In the genomic region with DNA sequence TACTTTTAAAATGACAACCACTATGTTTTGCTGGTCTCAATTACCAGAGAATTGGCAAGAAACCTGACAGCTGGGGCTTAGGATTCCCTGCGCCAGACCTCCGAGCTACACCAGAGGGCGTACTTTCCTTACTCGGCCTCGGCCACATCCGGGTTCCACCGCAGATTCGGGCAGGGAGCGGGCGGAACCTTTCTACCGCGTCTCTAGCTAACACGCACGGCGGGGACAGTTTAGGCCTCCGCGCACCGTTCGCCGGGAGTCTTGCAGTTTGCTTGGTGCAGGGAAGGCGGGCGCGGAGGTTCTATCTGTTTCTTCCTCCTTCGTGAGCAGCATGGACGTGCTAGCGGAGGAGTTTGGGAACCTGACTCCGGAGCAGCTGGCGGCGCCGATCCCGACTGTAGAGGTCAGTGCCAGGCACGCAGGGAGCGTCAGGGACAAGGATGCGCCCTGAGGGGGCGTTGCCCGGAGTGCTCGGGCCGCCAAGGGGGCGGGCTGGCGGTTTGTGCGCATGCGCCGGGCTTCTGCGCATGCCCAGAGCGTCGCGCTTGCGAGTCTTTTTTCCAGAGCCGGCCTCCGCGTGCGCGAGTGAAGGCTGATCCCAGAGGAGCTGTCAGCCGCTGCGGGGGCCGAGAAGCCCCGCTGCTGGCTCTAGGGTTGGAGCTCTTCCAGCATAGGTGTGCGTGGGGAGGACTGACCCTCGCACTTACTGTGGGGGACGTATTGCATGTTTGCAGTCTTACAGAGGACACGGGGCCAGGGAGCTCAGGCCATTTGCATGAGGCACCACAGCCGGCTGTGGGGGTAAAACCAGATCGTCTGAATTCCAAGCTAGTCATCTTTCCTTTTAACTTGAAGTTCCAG, we compare ENCODE assay signal across 1 cellular context.
TF ChIP-seq lines count a peak whose summit lies in the region.

Gene POLR3B, plus strand, starts transcription at position 200 of the 861 bp plus-strand sequence. Its CDS starts 132 bp downstream, at position 332.

TF ChIP-seq in HepG2, 621 proteins besides CTCF, POLR2A, EP300 and RAD21 (continued from another document and continues in another):
- TF ChIP-seq ZNF281 (CRISPR knock-in tag; IDR thresholded peaks at IDR 0.05; ENCODE audit: borderline replicate concordance), result peak; percentile 50
- TF ChIP-seq ZNF570 (CRISPR knock-in tag; IDR thresholded peaks at IDR 0.05; ENCODE audit: borderline replicate concordance), result 0 out of 2 replicates have a peak, but pooled peaks have one; percentile 75
- peak; percentile 53; the same call in 1 of the 2 replicates for TF ChIP-seq RCOR2 (CRISPR knock-in tag; IDR thresholded peaks at IDR 0.05)
- peak; percentile 65; the same call in 1 of the 2 replicates for TF ChIP-seq RBAK (CRISPR knock-in tag; IDR thresholded peaks at IDR 0.05)
- TF ChIP-seq ZNF124 (CRISPR knock-in tag; IDR thresholded peaks at IDR 0.05), result peak; percentile 88
- peak; percentile 86; the same call in 1 of the 2 replicates for TF ChIP-seq CREB3 (CRISPR knock-in tag; IDR thresholded peaks at IDR 0.05)
- peak; percentile 98 for TF ChIP-seq ZGPAT (CRISPR knock-in tag; IDR thresholded peaks at IDR 0.05)
- peak; percentile 73; the same call in 1 of the 2 replicates for TF ChIP-seq ZNF713 (CRISPR knock-in tag; IDR thresholded peaks at IDR 0.05)
- peak; percentile 32 for TF ChIP-seq NFYC (CRISPR knock-in tag; IDR thresholded peaks at IDR 0.05)
- no peak; the same call in 1 of the 2 replicates for TF ChIP-seq GLI4 (CRISPR knock-in tag; IDR thresholded peaks at IDR 0.05; ENCODE audit: borderline replicate concordance)
- TF ChIP-seq, protein P1, sequence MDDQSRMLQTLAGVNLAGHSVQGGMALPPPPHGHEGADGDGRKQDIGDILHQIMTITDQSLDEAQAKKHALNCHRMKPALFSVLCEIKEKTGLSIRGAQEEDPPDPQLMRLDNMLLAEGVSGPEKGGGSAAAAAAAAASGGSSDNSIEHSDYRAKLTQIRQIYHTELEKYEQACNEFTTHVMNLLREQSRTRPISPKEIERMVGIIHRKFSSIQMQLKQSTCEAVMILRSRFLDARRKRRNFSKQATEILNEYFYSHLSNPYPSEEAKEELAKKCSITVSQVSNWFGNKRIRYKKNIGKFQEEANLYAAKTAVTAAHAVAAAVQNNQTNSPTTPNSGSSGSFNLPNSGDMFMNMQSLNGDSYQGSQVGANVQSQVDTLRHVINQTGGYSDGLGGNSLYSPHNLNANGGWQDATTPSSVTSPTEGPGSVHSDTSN (CRISPR knock-in tag; IDR thresholded peaks at IDR 0.05; ENCODE audit: borderline replicate concordance), result 0 out of 2 replicates have a peak, but pooled peaks have one; percentile 31
- TF ChIP-seq ZNF557 (CRISPR knock-in tag; IDR thresholded peaks at IDR 0.05), result no peak
- peak; percentile 78; the same call in 1 of the 2 replicates for TF ChIP-seq HOXD1 (CRISPR knock-in tag; IDR thresholded peaks at IDR 0.05)
- TF ChIP-seq JUND (CRISPR knock-in tag; IDR thresholded peaks at IDR 0.05), result peak; percentile 73
- TF ChIP-seq, protein P2, sequence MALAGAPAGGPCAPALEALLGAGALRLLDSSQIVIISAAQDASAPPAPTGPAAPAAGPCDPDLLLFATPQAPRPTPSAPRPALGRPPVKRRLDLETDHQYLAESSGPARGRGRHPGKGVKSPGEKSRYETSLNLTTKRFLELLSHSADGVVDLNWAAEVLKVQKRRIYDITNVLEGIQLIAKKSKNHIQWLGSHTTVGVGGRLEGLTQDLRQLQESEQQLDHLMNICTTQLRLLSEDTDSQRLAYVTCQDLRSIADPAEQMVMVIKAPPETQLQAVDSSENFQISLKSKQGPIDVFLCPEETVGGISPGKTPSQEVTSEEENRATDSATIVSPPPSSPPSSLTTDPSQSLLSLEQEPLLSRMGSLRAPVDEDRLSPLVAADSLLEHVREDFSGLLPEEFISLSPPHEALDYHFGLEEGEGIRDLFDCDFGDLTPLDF (CRISPR knock-in tag; IDR thresholded peaks at IDR 0.05), result no peak
- TF ChIP-seq FOXK1 (CRISPR knock-in tag; IDR thresholded peaks at IDR 0.05; ENCODE audit: borderline replicate concordance, low read depth), result peak; percentile 77
- TF ChIP-seq, protein P3, sequence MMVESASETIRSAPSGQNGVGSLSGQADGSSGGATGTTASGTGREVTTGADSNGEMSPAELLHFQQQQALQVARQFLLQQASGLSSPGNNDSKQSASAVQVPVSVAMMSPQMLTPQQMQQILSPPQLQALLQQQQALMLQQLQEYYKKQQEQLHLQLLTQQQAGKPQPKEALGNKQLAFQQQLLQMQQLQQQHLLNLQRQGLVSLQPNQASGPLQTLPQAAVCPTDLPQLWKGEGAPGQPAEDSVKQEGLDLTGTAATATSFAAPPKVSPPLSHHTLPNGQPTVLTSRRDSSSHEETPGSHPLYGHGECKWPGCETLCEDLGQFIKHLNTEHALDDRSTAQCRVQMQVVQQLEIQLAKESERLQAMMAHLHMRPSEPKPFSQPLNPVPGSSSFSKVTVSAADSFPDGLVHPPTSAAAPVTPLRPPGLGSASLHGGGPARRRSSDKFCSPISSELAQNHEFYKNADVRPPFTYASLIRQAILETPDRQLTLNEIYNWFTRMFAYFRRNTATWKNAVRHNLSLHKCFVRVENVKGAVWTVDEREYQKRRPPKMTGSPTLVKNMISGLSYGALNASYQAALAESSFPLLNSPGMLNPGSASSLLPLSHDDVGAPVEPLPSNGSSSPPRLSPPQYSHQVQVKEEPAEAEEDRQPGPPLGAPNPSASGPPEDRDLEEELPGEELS (CRISPR knock-in tag; IDR thresholded peaks at IDR 0.05), result peak; percentile 65; the same call in 1 of the 2 replicates
- TF ChIP-seq XBP1 (CRISPR knock-in tag; IDR thresholded peaks at IDR 0.05), result no peak
- TF ChIP-seq ZNF564 (CRISPR knock-in tag; IDR thresholded peaks at IDR 0.05), result peak; percentile 45
- TF ChIP-seq THAP7 (CRISPR knock-in tag; IDR thresholded peaks at IDR 0.05), result peak; percentile 58; the same call in 1 of the 2 replicates
- TF ChIP-seq, protein P4, sequence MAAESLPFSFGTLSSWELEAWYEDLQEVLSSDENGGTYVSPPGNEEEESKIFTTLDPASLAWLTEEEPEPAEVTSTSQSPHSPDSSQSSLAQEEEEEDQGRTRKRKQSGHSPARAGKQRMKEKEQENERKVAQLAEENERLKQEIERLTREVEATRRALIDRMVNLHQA (CRISPR knock-in tag; IDR thresholded peaks at IDR 0.05), result peak; percentile 61; the same call in 1 of the 2 replicates
- peak; percentile 91 for TF ChIP-seq ZNF335 (CRISPR knock-in tag; IDR thresholded peaks at IDR 0.05)
- TF ChIP-seq ZNF430 (CRISPR knock-in tag; IDR thresholded peaks at IDR 0.05), result peak; percentile 91
- peak; percentile 70 for TF ChIP-seq KLF9 (CRISPR knock-in tag; IDR thresholded peaks at IDR 0.05; ENCODE audit: low read depth)
- peak; percentile 92 for TF ChIP-seq THAP11 (CRISPR knock-in tag; IDR thresholded peaks at IDR 0.05)
- TF ChIP-seq REXO4 (CRISPR knock-in tag; IDR thresholded peaks at IDR 0.05; ENCODE audit: borderline replicate concordance), result no peak
- TF ChIP-seq ZNF510 (CRISPR knock-in tag; IDR thresholded peaks at IDR 0.05; ENCODE audit: low read depth), result peak; percentile 98
- TF ChIP-seq, protein P5, sequence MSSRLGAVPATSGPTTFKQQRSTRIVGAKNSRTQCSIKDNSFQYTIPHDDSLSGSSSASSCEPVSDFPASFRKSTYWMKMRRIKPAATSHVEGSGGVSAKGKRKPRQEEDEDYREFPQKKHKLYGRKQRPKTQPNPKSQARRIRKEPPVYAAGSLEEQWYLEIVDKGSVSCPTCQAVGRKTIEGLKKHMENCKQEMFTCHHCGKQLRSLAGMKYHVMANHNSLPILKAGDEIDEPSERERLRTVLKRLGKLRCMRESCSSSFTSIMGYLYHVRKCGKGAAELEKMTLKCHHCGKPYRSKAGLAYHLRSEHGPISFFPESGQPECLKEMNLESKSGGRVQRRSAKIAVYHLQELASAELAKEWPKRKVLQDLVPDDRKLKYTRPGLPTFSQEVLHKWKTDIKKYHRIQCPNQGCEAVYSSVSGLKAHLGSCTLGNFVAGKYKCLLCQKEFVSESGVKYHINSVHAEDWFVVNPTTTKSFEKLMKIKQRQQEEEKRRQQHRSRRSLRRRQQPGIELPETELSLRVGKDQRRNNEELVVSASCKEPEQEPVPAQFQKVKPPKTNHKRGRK (CRISPR knock-in tag; IDR thresholded peaks at IDR 0.05), result no peak
- no peak for TF ChIP-seq NBN (conservative IDR thresholded peaks at IDR 0.05)
- TF ChIP-seq ZFX (CRISPR knock-in tag; IDR thresholded peaks at IDR 0.05; ENCODE audit: low read depth), result peak; percentile 99
- peak; percentile 64 for TF ChIP-seq ZNF7 (CRISPR knock-in tag; IDR thresholded peaks at IDR 0.05)
- peak; percentile 90 for TF ChIP-seq RXRA (CRISPR knock-in tag; IDR thresholded peaks at IDR 0.05)
- TF ChIP-seq, protein P6, sequence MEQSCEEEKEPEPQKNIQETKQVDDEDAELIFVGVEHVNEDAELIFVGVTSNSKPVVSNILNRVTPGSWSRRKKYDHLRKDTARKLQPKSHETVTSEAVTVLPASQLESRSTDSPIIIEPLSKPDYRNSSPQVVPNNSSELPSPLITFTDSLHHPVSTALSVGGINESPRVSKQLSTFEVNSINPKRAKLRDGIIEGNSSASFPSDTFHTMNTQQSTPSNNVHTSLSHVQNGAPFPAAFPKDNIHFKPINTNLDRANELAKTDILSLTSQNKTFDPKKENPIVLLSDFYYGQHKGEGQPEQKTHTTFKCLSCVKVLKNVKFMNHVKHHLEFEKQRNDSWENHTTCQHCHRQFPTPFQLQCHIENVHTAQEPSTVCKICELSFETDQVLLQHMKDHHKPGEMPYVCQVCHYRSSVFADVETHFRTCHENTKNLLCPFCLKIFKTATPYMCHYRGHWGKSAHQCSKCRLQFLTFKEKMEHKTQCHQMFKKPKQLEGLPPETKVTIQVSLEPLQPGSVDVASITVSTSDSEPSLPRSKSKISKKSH (CRISPR knock-in tag; IDR thresholded peaks at IDR 0.05; ENCODE audit: borderline replicate concordance), result peak; percentile 89; the same call in 1 of the 2 replicates
- TF ChIP-seq KLF15 (CRISPR knock-in tag; IDR thresholded peaks at IDR 0.05; ENCODE audit: borderline replicate concordance), result no peak
- TF ChIP-seq EHMT2 (IDR thresholded peaks at IDR 0.05; ENCODE audit: borderline replicate concordance, low read depth, low read length), result peak; percentile 46; the same call in 1 of the 2 replicates
- peak; percentile 31; the same call in 1 of the 2 replicates for TF ChIP-seq ZNF589 (CRISPR knock-in tag; conservative IDR thresholded peaks at IDR 0.05)
- TF ChIP-seq ZNF33A (CRISPR knock-in tag; IDR thresholded peaks at IDR 0.05; ENCODE audit: borderline replicate concordance), result no peak
